ENCODE assay signal across 9 cellular contexts in the genomic region with DNA sequence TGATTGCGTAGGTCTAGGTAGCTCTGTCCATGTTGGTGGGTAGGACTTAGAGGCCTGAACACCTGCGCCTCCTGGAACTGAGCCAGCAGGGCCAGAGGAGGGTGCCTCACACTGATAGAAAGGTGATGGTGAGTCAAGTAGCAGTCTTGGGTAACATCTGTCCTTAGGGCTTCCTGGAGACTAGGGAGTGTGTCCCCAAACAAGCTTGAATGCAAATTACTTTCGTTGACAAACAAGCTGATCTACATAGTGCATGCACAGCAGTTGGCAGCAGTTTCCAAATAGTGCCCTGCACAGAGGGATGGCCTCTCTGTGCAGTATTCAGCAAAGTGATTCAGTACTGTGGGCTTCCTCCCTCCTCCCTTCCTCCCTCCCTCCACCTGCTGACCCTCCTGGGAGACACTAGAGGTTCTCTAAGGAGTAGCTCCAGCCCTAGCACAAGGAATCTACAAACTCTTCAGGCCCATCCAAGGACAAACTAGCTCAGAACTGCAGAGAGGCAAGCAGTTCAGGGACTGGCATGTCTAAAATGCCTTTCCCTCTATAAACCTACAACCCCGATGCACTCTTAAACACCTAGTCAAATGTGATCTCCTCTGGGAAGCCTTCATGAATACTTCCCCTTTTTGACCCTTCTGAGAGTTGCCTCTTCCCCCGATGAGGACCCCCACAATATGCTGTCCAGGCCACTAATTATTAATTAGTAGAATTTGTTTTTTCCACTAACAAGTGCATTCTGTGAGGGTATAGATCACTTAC.
DNase-seq lines count a peak whose midpoint lies in the region; ATAC-seq and FAIRE-seq lines count a peak whose summit lies in the region.
"Had no signal": no experiment of that assay in that cellular context is flagged by ENCODE, and none has a peak within 500 bp of the region (broad histone marks: within the 10 kb centered on the region; RNA-seq: fewer than 3 reads in every experiment).

No MANE protein-coding gene starts in this region.

- H3K18ac ChIP-seq in mesendoderm (ENCODE audit: low read length): no peak overlapping the region

- no peak overlapping the region for H3K4me3 Mint-ChIP-seq in activated naive CD8-positive, alpha-beta T cell treated with anti-CD3 and anti-CD28 coated beads, Interleukin-2, amount 50 U/mL, for 24 hours
- H3K4me3 Mint-ChIP-seq: activated naive CD8-positive, alpha-beta T cell had no signal

- H3K27me3 Mint-ChIP-seq in activated naive CD8-positive, alpha-beta T cell treated with anti-CD3 and anti-CD28 coated beads, Interleukin-2, amount 50 U/mL, for 24 hours: peaks cover 3% of the 10 kb centered on the region
- H3K27me3 Mint-ChIP-seq: activated naive CD8-positive, alpha-beta T cell had no signal

- no peak overlapping the region for H3K27ac ChIP-seq in mesendoderm (ENCODE audit: low read depth, low read length)

- H3K79me1 ChIP-seq in mesendoderm (ENCODE audit: low read length): no peaks in the 10 kb centered on the region

- no peaks in the 10 kb centered on the region for H3K79me2 ChIP-seq in mesendoderm (ENCODE audit: control insufficient read depth, insufficient read depth, low read length)

- H3K4me1 Mint-ChIP-seq in activated naive CD8-positive, alpha-beta T cell treated with anti-CD3 and anti-CD28 coated beads, Interleukin-2, amount 50 U/mL, for 24 hours: no peaks in the 10 kb centered on the region

- no peak overlapping the region for H3K23ac ChIP-seq in mesendoderm (ENCODE audit: low read length)

- no peak overlapping the region for H4K5ac ChIP-seq in mesendoderm (ENCODE audit: low read length)

- no peak overlapping the region for H3K4me2 ChIP-seq in mesendoderm (ENCODE audit: low read length)

- DNase-seq in HT-29 (ENCODE audit: low spot score) (peak; percentile 49), AML-193 (lab: John Stamatoyannopoulos, UW) (no peak), AG08395 (ENCODE audit: low spot score) (no peak), frontal cortex (ENCODE audit: low spot score in 2 of 2) (no peak), mesendoderm (no peak)
- no peak for DNase-seq in activated naive CD8-positive, alpha-beta T cell treated with anti-CD3 and anti-CD28 coated beads, Interleukin-2, amount 50 U/mL, for 24 hours

- H3K4me3 ChIP-seq in mesendoderm (ENCODE audit: low read length): no peak overlapping the region

- no peak overlapping the region for H3K56ac ChIP-seq in mesendoderm (ENCODE audit: low read length)

- H2BK120ac ChIP-seq in mesendoderm (ENCODE audit: low read depth, low read length): no peak overlapping the region

- no peak overlapping the region for H4K8ac ChIP-seq in mesendoderm (ENCODE audit: low read depth, low read length)

- no peak overlapping the region for H2AK5ac ChIP-seq in mesendoderm (ENCODE audit: low read length)

- no peak overlapping the region for H3K27ac Mint-ChIP-seq in activated naive CD8-positive, alpha-beta T cell treated with anti-CD3 and anti-CD28 coated beads, Interleukin-2, amount 50 U/mL, for 24 hours
- H3K27ac Mint-ChIP-seq: activated naive CD8-positive, alpha-beta T cell had no signal

- H3K4ac ChIP-seq in mesendoderm (ENCODE audit: low read depth, low read length): no peak overlapping the region

- H2BK5ac ChIP-seq in mesendoderm (ENCODE audit: low read length): no peak overlapping the region

- H3K36me3 ChIP-seq in mesendoderm (ENCODE audit: control insufficient read depth, insufficient read depth, low read length): no peaks in the 10 kb centered on the region

- FAIRE-seq in frontal cortex (lab: Jason Lieb, UNC): no peak

- ATAC-seq in GM18502 (IDR thresholded peaks at IDR 0.05; ENCODE audit: poor library complexity, unreplicated experiment): peak; percentile 73
- ATAC-seq in GM21526 (IDR thresholded peaks at IDR 0.05; ENCODE audit: low FRiP score, unreplicated experiment): peak; percentile 68
- ATAC-seq in activated naive CD8-positive, alpha-beta T cell treated with anti-CD3 and anti-CD28 coated beads, Interleukin-2, amount 50 U/mL, for 24 hours: peak; percentile 15

- no CpG with 5 or more reads among the region's 5 CpGs for WGBS in mesendoderm (ENCODE audit: extremely low coverage, insufficient coverage, low lambda C conversion rate)

- no peak overlapping the region for H3K9ac ChIP-seq in mesendoderm (ENCODE audit: low read length)

- H2BK15ac ChIP-seq in mesendoderm (replicated peaks; ENCODE audit: low read depth): no peak overlapping the region

- H3K4me1 ChIP-seq in mesendoderm (ENCODE audit: control insufficient read depth, low read depth, low read length): no peaks in the 10 kb centered on the region

- H3K9me3 Mint-ChIP-seq in activated naive CD8-positive, alpha-beta T cell treated with anti-CD3 and anti-CD28 coated beads, Interleukin-2, amount 50 U/mL, for 24 hours: no peaks in the 10 kb centered on the region

- no peaks in the 10 kb centered on the region for H3K27me3 ChIP-seq in mesendoderm (ENCODE audit: insufficient read depth, low read length, poor library complexity)

- H3K36me3 Mint-ChIP-seq in activated naive CD8-positive, alpha-beta T cell treated with anti-CD3 and anti-CD28 coated beads, Interleukin-2, amount 50 U/mL, for 24 hours (ENCODE audit: low read depth): no peaks in the 10 kb centered on the region
- H3K36me3 Mint-ChIP-seq: activated naive CD8-positive, alpha-beta T cell had no signal

Comparison
In these comparisons a context has a peak if more than half of its experiments do, and no peak if none do; other contexts are left out.
1. ATAC-seq: peak in every context shown above with its lines; median percentile 73 in GM18502; 68 in GM21526; 15 in activated naive CD8-positive, alpha-beta T cell treated with anti-CD3 and anti-CD28 coated beads, Interleukin-2, amount 50 U/mL, for 24 hours.